Comparison of ENCODE assay signal across 8 cellular contexts in genomic region chr14:59463773-59464650, GRCh38. TPM values are rescaled to one million over a fixed set of nuclear protein-coding genes. Genes with fewer than 3 reads are reported as not detected.
A peak's percentile ranks its signal among the peaks of the same experiment; 100 is the strongest.
DNase-seq lines count a peak whose midpoint lies in the region; ATAC-seq and TF ChIP-seq lines count a peak whose summit lies in the region.

No MANE protein-coding gene starts in this region.

- H3K4me3 Mint-ChIP-seq in CD4-positive, alpha-beta memory T cell = peak overlapping the region; percentile 89 to 94 (median 92)

- in situ Hi-C loops in astrocyte of the spinal cord (cut with HindIII; ENCODE audit: low sequenced_read_pairs) = no loop called here

- H3K4me3 ChIP-seq in CD4-positive, alpha-beta memory T cell (ENCODE audit: low read length in 2 of 2) = peak overlapping the region in 1 of 2 donors; percentile 54
- H3K4me3 ChIP-seq in astrocyte of the spinal cord (ENCODE audit: low read depth, low read length) = peak overlapping the region; percentile 46

- POLR2A ChIA-PET in CD4-positive, alpha-beta memory T cell (lab: Charles Lee; ENCODE audit: partially characterized antibody) = interaction anchor here (1.2 to 3.8 kb wide), 5 partner anchors 19 to 1037 kb away, joined by 3 to 39 read pairs (median 4); partner anchors contain the start of genes DAAM1, JKAMP, KIAA0586 and L3HYPDH

- DNase-seq in CD4-positive, alpha-beta memory T cell = peak in 1 of 5 donors; percentile 43
- DNase-seq in NCI-H2227 (lab: John Stamatoyannopoulos, UW; ENCODE audit: unreplicated experiment) = peak; percentile 59
- no peak for DNase-seq in astrocyte of the spinal cord (ENCODE audit: low read depth, low spot score)
- peak; percentile 56 for DNase-seq in islet precursor cell
- peak; percentile 38 to 54 for DNase-seq in stimulated activated CD4-positive, alpha-beta T cell treated with anti-CD3 and anti-CD28 coated beads, Interleukin-2, amount 100 ng/mL, for 24 hours
- DNase-seq in NK-92 treated with Interleukin-12 subunit alpha and Interleukin-12 subunit beta, amount 100 ng/mL, for 24 hours (lab: John Stamatoyannopoulos, UW) = no peak
- no peak for DNase-seq in NOMO-1 (lab: John Stamatoyannopoulos, UW; ENCODE audit: unreplicated experiment in 2 of 2)

- no peaks in the 10 kb centered on the region for H3K36me3 ChIP-seq in CD4-positive, alpha-beta memory T cell (ENCODE audit: insufficient read depth, low read length)

- H3K9me3 Mint-ChIP-seq in CD4-positive, alpha-beta memory T cell = no peaks in the 10 kb centered on the region

- H3K4me1 ChIP-seq in CD4-positive, alpha-beta memory T cell (ENCODE audit: insufficient read depth, low read length) = peaks cover 9% of the 10 kb centered on the region

- peaks cover 0 to 4% of the 10 kb centered on the region in 2 donors for H3K27me3 Mint-ChIP-seq in CD4-positive, alpha-beta memory T cell

- H3K27me3 ChIP-seq in CD4-positive, alpha-beta memory T cell (ENCODE audit: insufficient read depth, low read length) = no peaks in the 10 kb centered on the region

- peaks cover 5 to 16% (median 10%) of the 10 kb centered on the region in 4 donors for H3K4me1 Mint-ChIP-seq in CD4-positive, alpha-beta memory T cell

- H3K36me3 Mint-ChIP-seq in CD4-positive, alpha-beta memory T cell = peaks cover 0 to 6% of the 10 kb centered on the region in 2 donors

- H3K27ac ChIP-seq in CD4-positive, alpha-beta memory T cell (ENCODE audit: low read depth, low read length) = peak overlapping the region; percentile 33

- ATAC-seq in GM21526 (IDR thresholded peaks at IDR 0.05; ENCODE audit: low FRiP score, unreplicated experiment) = peak; percentile 49

- no peak for TF ChIP-seq CTCF in astrocyte of the spinal cord (IDR thresholded peaks at IDR 0.05; ENCODE audit: low read depth, low read length)

- H3K9me3 ChIP-seq in CD4-positive, alpha-beta memory T cell (ENCODE audit: control insufficient read depth in 1 of 2, low read length in 2 of 2) = no peaks in the 10 kb centered on the region

- peak overlapping the region in 6 of 7 donors; percentile 60 to 93 (median 76) for H3K27ac Mint-ChIP-seq in CD4-positive, alpha-beta memory T cell

- CTCF ChIA-PET in CD4-positive, alpha-beta memory T cell (lab: Charles Lee; ENCODE audit: partially characterized antibody) = interaction anchor here (0.9 to 3.5 kb wide), 4 partner anchors 20 to 334 kb away, joined by 3 to 13 read pairs (median 4); partner anchors contain the start of genes CCDC175, JKAMP and L3HYPDH

- intact Hi-C loops in CD4-positive, alpha-beta memory T cell (cut with micrococcal nuclease) = no loop called here

RNA-seq across cellular contexts. Expression of gene GPR135, which starts 1.2 kb away (rescaled TPM):
- 1 to 10 TPM; 2.1 to 2.3 TPM for total RNA-seq in CD4-positive, alpha-beta memory T cell
- polyA plus RNA-seq in CD4-positive, alpha-beta memory T cell = under 1 TPM; 0.24 to 0.45 TPM

RNA-seq across cellular contexts. Expression of gene L3HYPDH, which starts 20.2 kb away (rescaled TPM):
- 10 to 100 TPM; 52.2 to 52.4 TPM for total RNA-seq in CD4-positive, alpha-beta memory T cell
- 1 to 10 TPM; 4.0 to 4.9 TPM for polyA plus RNA-seq in CD4-positive, alpha-beta memory T cell

RNA-seq across cellular contexts. Expression of gene JKAMP, which starts 20.3 kb away (rescaled TPM):
- total RNA-seq in CD4-positive, alpha-beta memory T cell = 10 to 100 TPM; 29.9 to 31.9 TPM
- polyA plus RNA-seq in CD4-positive, alpha-beta memory T cell = 10 to 100 TPM; 62.0 to 80.8 TPM

Comparison
In these comparisons a context has a peak if more than half of its experiments do, and no peak if none do; other contexts are left out.
1. DNase-seq: peak in NCI-H2227 (single experiment), islet precursor cell (single experiment) and stimulated activated CD4-positive, alpha-beta T cell treated with anti-CD3 and anti-CD28 coated beads, Interleukin-2, amount 100 ng/mL, for 24 hours (2 of 2); none in astrocyte of the spinal cord (single experiment), NK-92 treated with Interleukin-12 subunit alpha and Interleukin-12 subunit beta, amount 100 ng/mL, for 24 hours (single experiment) and NOMO-1 (0 of 2).